30 cellular contexts compared by ENCODE assay signal in the genomic region with DNA sequence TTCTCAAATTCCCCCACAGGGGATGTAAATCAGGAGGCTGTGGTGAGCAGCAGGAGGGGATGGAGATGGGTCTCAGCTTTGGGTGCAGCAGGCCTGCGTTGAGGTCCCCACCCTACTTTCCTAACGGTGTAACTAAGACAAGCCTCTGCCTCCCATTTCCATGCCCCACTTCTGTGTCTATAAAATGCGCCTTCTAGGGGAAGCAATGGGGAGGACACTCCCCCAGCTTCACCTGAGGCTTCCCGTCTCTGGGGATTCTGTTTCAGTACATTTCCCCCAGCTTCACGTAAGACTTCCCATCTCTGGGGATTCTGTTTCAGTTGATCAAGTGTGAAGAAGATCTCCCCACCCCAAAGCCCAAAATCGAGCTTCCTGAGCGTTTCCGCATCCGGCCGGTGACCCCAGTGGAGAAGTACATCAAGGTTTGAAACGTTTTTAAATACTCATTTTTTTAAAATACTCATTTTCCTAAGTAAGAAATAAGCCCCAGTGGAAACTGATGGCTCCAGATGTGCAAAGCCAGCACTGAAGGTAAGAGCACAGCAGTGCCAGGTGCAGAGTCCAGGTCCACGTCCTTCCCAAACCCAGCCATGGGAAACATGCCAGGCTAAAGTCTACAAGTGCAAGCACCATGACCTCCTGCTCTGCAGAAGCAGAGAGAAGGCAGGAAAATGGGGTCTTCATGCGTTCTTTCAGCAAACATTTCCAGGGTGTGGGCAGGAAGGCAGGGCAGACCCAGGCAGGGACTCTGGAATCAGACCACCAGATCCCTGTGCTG.
DNase-seq lines count a peak whose midpoint lies in the region; ATAC-seq, FAIRE-seq and TF ChIP-seq lines count a peak whose summit lies in the region.
"Had no signal": no experiment of that assay in that cellular context is flagged by ENCODE, and none has a peak within 500 bp of the region (broad histone marks: within the 10 kb centered on the region; RNA-seq: fewer than 3 reads in every experiment).

No MANE protein-coding gene starts in this region.

- H3K27me3 ChIP-seq in BLaER1, result no peaks in the 10 kb centered on the region
- peaks cover 0 to 3% of the 10 kb centered on the region in 2 donors for H3K27me3 ChIP-seq in small intestine (ENCODE audit: control insufficient read depth in 2 of 2, insufficient read depth in 2 of 2, low read length in 2 of 2)
- H3K27me3 ChIP-seq: Peyer's patch, uterus had no signal

- no peaks in the 10 kb centered on the region for H3K9me3 ChIP-seq in BLaER1
- H3K9me3 ChIP-seq in OCI-LY7 (ENCODE audit: low read length), result no peaks in the 10 kb centered on the region
- no peaks in the 10 kb centered on the region for H3K9me3 ChIP-seq in small intestine (ENCODE audit: control insufficient read depth, low read depth)
- H3K9me3 ChIP-seq: left lung, Peyer's patch, thyroid gland, uterus had no signal

- ATAC-seq in left cardiac atrium (no peak), GM21786 (IDR thresholded peaks at IDR 0.05; ENCODE audit: unreplicated experiment) (no peak)
- ATAC-seq: left lung, sciatic nerve had no signal

- FAIRE-seq in small intestine (lab: Jason Lieb, UNC), result no peak
- FAIRE-seq: A204.1, colon had no signal

- no peak for DNase-seq in OCI-LY7 (ENCODE audit: low spot score)
- peak; percentile 35 for DNase-seq in iPS-NIHi11 (ENCODE audit: low spot score)
- DNase-seq in left cardiac atrium, result no peak
- no peak for DNase-seq in activated effector memory CD4-positive, alpha-beta T cell treated with Interleukin-2 at 50 U/mL for 16 hours
- DNase-seq in small intestine, result no peak
- DNase-seq: activated CD4-positive, alpha-beta T cell treated with anti-CD3 and anti-CD28 coated beads for 4 hours; activated CD8-positive, alpha-beta memory T cell treated with anti-CD3 and anti-CD28 coated beads for 24 hours; activated T-cell treated with anti-CD3 and anti-CD28 coated beads for 4 hours; CD4-positive, CD25-positive, alpha-beta regulatory T cell; EL; HFFc6; hippocampal formation; immature natural killer cell; left lung; NCI-H1105 treated with DMSO at 0.1 percent for 48 hours; NCI-H187 treated with DMSO at 0.1 percent for 48 hours; NCI-H2171; NCI-H510A; SHP77 treated with DMSO at 0.1 percent for 48 hours; stimulated activated CD4-positive, alpha-beta T cell treated with anti-CD3 and anti-CD28 coated beads, Interleukin-12 subunit alpha, Interleukin-12 subunit beta, amount 100 ng/mL, for 4 hours; stimulated activated CD4-positive, alpha-beta T cell treated with anti-CD3 and anti-CD28 coated beads, Interleukin-2, amount 100 ng/mL, for 48 hours; thyroid gland; uterus had no signal

- WGBS in small intestine, 3 donors, result 57 to 74% (median 60%) methylated on average over 13 of the region's 13 CpGs

- BruUV-seq in OCI-LY7 (replicated peaks; lab: Mats Ljungman, UMichigan), result no TSS peak

- H3K27ac ChIP-seq in BLaER1 (peak overlapping the region; percentile 45; the same call in 1 of the 2 replicates), OCI-LY7 (ENCODE audit: low read depth, low read length, poor library complexity, severe bottlenecking) (no peak overlapping the region), small intestine (ENCODE audit: low read depth in 1 of 2, low read length in 1 of 2) (no peak overlapping the region)
- H3K27ac ChIP-seq: left lung, Peyer's patch, thyroid gland, uterus had no signal

- intact Hi-C loops in OCI-LY7 (cut with micrococcal nuclease; ENCODE audit: unreplicated experiment) (no loop called here), left cardiac atrium (cut with DNase I) (no loop called here)

- H3K4me2 ChIP-seq in BLaER1 (peak overlapping the region; percentile 88), OCI-LY7 (ENCODE audit: low read length) (no peak overlapping the region)

- no peak overlapping the region; the same call in 1 of the 2 replicates for H3K4me3 ChIP-seq in BLaER1
- H3K4me3 ChIP-seq in GM12875 (ENCODE audit: low read depth, low read length), result no peak overlapping the region
- H3K4me3 ChIP-seq in OCI-LY7 (ENCODE audit: low read depth, low read length, poor library complexity, severe bottlenecking), result no peak overlapping the region
- H3K4me3 ChIP-seq in small intestine (ENCODE audit: low read depth in 1 of 2, low read length in 2 of 2), result no peak overlapping the region
- H3K4me3 ChIP-seq: left lung, Peyer's patch, thyroid gland, uterus had no signal

- H3K9me2 ChIP-seq in OCI-LY7 (ENCODE audit: insufficient read depth, low read length), result no peaks in the 10 kb centered on the region

- TF ChIP-seq CTCF in GM12875 (IDR thresholded peaks at IDR 0.05; ENCODE audit: borderline replicate concordance, insufficient read depth, low read depth, low read length), result peak; percentile 23; the same call in 1 of the 2 replicates
- TF ChIP-seq CTCF in OCI-LY7 (conservative IDR thresholded peaks at IDR 0.05; ENCODE audit: low read length), result peak; percentile 42; the same call in 1 of the 2 replicates

- POLR2A ChIA-PET in OCI-LY7 (lab: Charles Lee), result no interaction called here

- H3K36me3 ChIP-seq in BLaER1 (no peaks in the 10 kb centered on the region), OCI-LY7 (ENCODE audit: insufficient read depth, low read length) (no peaks in the 10 kb centered on the region), small intestine (ENCODE audit: control insufficient read depth in 2 of 2, insufficient read depth in 2 of 2, low read length in 2 of 2) (no peaks in the 10 kb centered on the region)
- H3K36me3 ChIP-seq: left lung, Peyer's patch, thyroid gland, uterus had no signal

- no peaks in the 10 kb centered on the region for H4K20me1 ChIP-seq in BLaER1
- H4K20me1 ChIP-seq in OCI-LY7 (ENCODE audit: insufficient read depth, low read length), result no peaks in the 10 kb centered on the region

- CTCF ChIA-PET in OCI-LY7 (lab: Charles Lee; ENCODE audit: unreplicated experiment), result no interaction called here

- no peaks in the 10 kb centered on the region for H3K79me2 ChIP-seq in OCI-LY7 (ENCODE audit: insufficient read depth, low read depth, low read length)

- no peak overlapping the region for H2AFZ ChIP-seq in OCI-LY7 (ENCODE audit: low read length)

- H3K9ac ChIP-seq in BLaER1, result no peak overlapping the region

- H3K4me1 ChIP-seq in BLaER1, result peaks cover 51% of the 10 kb centered on the region
- no peaks in the 10 kb centered on the region for H3K4me1 ChIP-seq in OCI-LY7 (ENCODE audit: insufficient read depth, low read length, poor library complexity, severe bottlenecking)
- H3K4me1 ChIP-seq in small intestine (ENCODE audit: control insufficient read depth in 2 of 2, insufficient read depth in 1 of 2, low read depth in 1 of 2, low read length in 1 of 2), result no peaks in the 10 kb centered on the region
- H3K4me1 ChIP-seq: left lung, Peyer's patch, thyroid gland, uterus had no signal
